Comparison of ENCODE assay signal across 19 cellular contexts in genomic region chrX:25019707-25020390, GRCh38. TPM values are rescaled to one million over a fixed set of nuclear protein-coding genes. Genes with fewer than 3 reads are reported as not detected.
A peak's percentile ranks its signal among the peaks of the same experiment; 100 is the strongest.
DNase-seq lines count a peak whose midpoint lies in the region; ATAC-seq, FAIRE-seq and TF ChIP-seq lines count a peak whose summit lies in the region.
"Had no signal": no experiment of that assay in that cellular context is flagged by ENCODE, and none has a peak within 500 bp of the region (broad histone marks: within the 10 kb centered on the region; RNA-seq: fewer than 3 reads in every experiment).

No MANE protein-coding gene starts in this region.

- no peaks in the 10 kb centered on the region for H3K79me2 ChIP-seq in H1 (ENCODE audit: control insufficient read depth in 1 of 2, insufficient read depth in 2 of 2, low read length in 2 of 2)

- no peak for FAIRE-seq in H1 (lab: Jason Lieb, UNC)
- FAIRE-seq: GM12892 had no signal

- no peaks in the 10 kb centered on the region for H3K79me1 ChIP-seq in H1 (ENCODE audit: low read depth, low read length)

- no peak overlapping the region for H3K56ac ChIP-seq in H1 (replicated peaks; ENCODE audit: insufficient read length, low read depth, low read length)

- H3K9me3 ChIP-seq in H1 (ENCODE audit: insufficient read depth in 2 of 2, low read depth in 1 of 2, low read length in 1 of 2) (no peaks in the 10 kb centered on the region), thyroid gland (no peaks in the 10 kb centered on the region)
- H3K9me3 ChIP-seq: gastroesophageal sphincter, neutrophil, uterus had no signal

- H3K27me3 ChIP-seq in H1 (replicated peaks in 1 of 4; ENCODE audit: control insufficient read depth in 3 of 4, extremely low read depth in 1 of 4, insufficient read depth in 3 of 4, low read length in 3 of 4) (peaks cover 50 to 87% (median 77%) of the 10 kb centered on the region in 4 experiments), thyroid gland (peaks cover 52% of the 10 kb centered on the region)

- no peak overlapping the region for H3K14ac ChIP-seq in H1 (ENCODE audit: insufficient read length)

- H2BK12ac ChIP-seq in H1 (ENCODE audit: low read depth, low read length) = peak overlapping the region; percentile 9; the same call in 1 of the 2 replicates

- peaks cover 0 to 12% (median 7%) of the 10 kb centered on the region in 4 experiments; a peak in 6 of 7 replicates for H3K4me1 ChIP-seq in H1 (replicated peaks in 1 of 4; ENCODE audit: control insufficient read depth in 3 of 4, insufficient read depth in 4 of 4, low read length in 3 of 4)
- peaks cover 4 to 24% of the 10 kb centered on the region in 2 donors for H3K4me1 ChIP-seq in thyroid gland
- H3K4me1 ChIP-seq: uterus had no signal

- peak overlapping the region; percentile 24 to 55 (median 30); a peak in 5 of 8 replicates for H3K4me3 ChIP-seq in H1 (ENCODE audit: extremely low read depth in 1 of 4, insufficient read depth in 2 of 4, low read depth in 3 of 4, low read length in 4 of 4)
- H3K4me3 ChIP-seq in thyroid gland (replicated peaks in 1 of 3) = no peak overlapping the region
- H3K4me3 ChIP-seq: gastroesophageal sphincter had no signal

- no peak for TF ChIP-seq EP300 in H1 (IDR thresholded peaks at IDR 0.05; ENCODE audit: borderline replicate concordance in 1 of 2, low read depth in 2 of 2, low read length in 2 of 2)

- H3K27ac ChIP-seq in H1 (ENCODE audit: low read depth, low read length) = no peak overlapping the region
- H3K27ac ChIP-seq in thyroid gland = no peak overlapping the region
- H3K27ac ChIP-seq: gastroesophageal sphincter, neutrophil, uterus had no signal

- peaks cover 10% of the 10 kb centered on the region; the same call in 1 of the 2 replicates for H3K23me2 ChIP-seq in H1 (ENCODE audit: low read depth, low read length)

- no peak overlapping the region for H4K8ac ChIP-seq in H1 (ENCODE audit: extremely low read depth, insufficient read depth, low read length)

- POLR2A ChIA-PET in H1 (lab: Charles Lee; ENCODE audit: partially characterized antibody) = interaction anchor here (1.3 kb wide), 1 partner anchor 11 kb away, joined by 4 read pairs; no protein-coding TSS in a partner anchor

- CTCF ChIA-PET in H1 (lab: Charles Lee; ENCODE audit: partially characterized antibody) = interaction anchor here (0.5 to 4.6 kb wide), 9 partner anchors 8 to 181 kb away, joined by 3 to 23 read pairs (median 4); no protein-coding TSS in a partner anchor

- TF ChIP-seq CTCF in H1 (IDR thresholded peaks at IDR 0.05; ENCODE audit: control extremely low read depth in 1 of 3, insufficient read depth in 1 of 3, low read depth in 1 of 3, low read length in 3 of 3) (no peak), thyroid gland (IDR thresholded peaks at IDR 0.05) (no peak)

- 2% methylated on average over 16 of the region's 22 CpGs; no CpG with 5 or more reads in 1 of the 2 experiments for WGBS in H1 (ENCODE audit: extremely low coverage in 1 of 2, insufficient coverage in 1 of 2, insufficient read length in 1 of 2, insufficient replicate concordance in 2 of 2, low coverage in 1 of 2, low lambda C conversion rate in 2 of 2, missing lambda C conversion rate in 1 of 2), 2 experiments
- 5 to 7% methylated on average over 6 to 22 of the region's 22 CpGs for WGBS in thyroid gland, 2 donors

- H4K91ac ChIP-seq in H1 (replicated peaks; ENCODE audit: insufficient read length, low read length) = no peak overlapping the region

- H4K5ac ChIP-seq in H1 (ENCODE audit: insufficient read length, low read depth, low read length) = no peak overlapping the region

- no peak overlapping the region; the same call in none of the 2 replicates for H3K18ac ChIP-seq in H1 (ENCODE audit: extremely low read depth, low read length)

- intact Hi-C loops in thyroid gland (cut with DNase I) = loop anchor here (10.0 kb wide), 1 partner anchor 175 kb away; no protein-coding TSS in a partner anchor

- no peak overlapping the region for H2BK15ac ChIP-seq in H1 (ENCODE audit: low read length)

- H4K20me1 ChIP-seq in H1 (replicated peaks in 1 of 2; ENCODE audit: control insufficient read depth in 1 of 2, insufficient read depth in 2 of 2, low read length in 2 of 2) = no peaks in the 10 kb centered on the region

- no peak overlapping the region for H3K23ac ChIP-seq in H1 (ENCODE audit: insufficient read length)

- no peaks in the 10 kb centered on the region; a peak in 1 of 8 replicates for H3K36me3 ChIP-seq in H1 (ENCODE audit: control insufficient read depth in 2 of 4, insufficient read depth in 4 of 4, low read length in 3 of 4)
- H3K36me3 ChIP-seq in thyroid gland = no peaks in the 10 kb centered on the region
- H3K36me3 ChIP-seq: gastroesophageal sphincter, neutrophil, uterus had no signal

- no peak overlapping the region for H2AK5ac ChIP-seq in H1 (ENCODE audit: low read depth, low read length)

- H2AFZ ChIP-seq in H1 (ENCODE audit: low read length) = no peak overlapping the region

- no peak overlapping the region for H2BK20ac ChIP-seq in H1 (ENCODE audit: low read length)

- no peak for TF ChIP-seq RAD21 in H1 (IDR thresholded peaks at IDR 0.05 in 1 of 2, conservative IDR thresholded peaks at IDR 0.05 in 1 of 2; ENCODE audit: low read depth in 2 of 2, low read length in 2 of 2)

- H2BK5ac ChIP-seq in H1 (ENCODE audit: low read depth, low read length) = no peak overlapping the region

- TF ChIP-seq POLR2A in H1 (IDR thresholded peaks at IDR 0.05; ENCODE audit: control extremely low read depth in 1 of 2, low read depth in 2 of 2, low read length in 2 of 2) (no peak), thyroid gland (IDR thresholded peaks at IDR 0.05) (no peak)

- H2BK120ac ChIP-seq in H1 (replicated peaks; ENCODE audit: low read depth, low read length) = no peak overlapping the region

- DNase-seq in NCI-H82 (lab: John Stamatoyannopoulos, UW) = peak; percentile 39
- no peak for DNase-seq in NCI-H82 treated with DMSO at 0.1 percent for 48 hours (lab: John Stamatoyannopoulos, UW; ENCODE audit: unreplicated experiment)
- DNase-seq in NCI-H2227 treated with DMSO at 0.1 percent for 48 hours (lab: John Stamatoyannopoulos, UW) = peak; percentile 80
- DNase-seq in H1 (ENCODE audit: low read depth in 1 of 2, low spot score in 2 of 2) = no peak
- DNase-seq in retina = peak; percentile 39
- DNase-seq in thyroid gland = no peak
- DNase-seq in mesenteric fat pad (ENCODE audit: low spot score) = no peak
- DNase-seq: ACHN; activated CD4-positive, alpha-beta T cell treated with anti-CD3 and anti-CD28 coated beads for 1 hour; activated T-cell treated with anti-CD3 and anti-CD28 coated beads, Interleukin-2, amount 50 U/mL, for 4 hours; aorta; effector memory CD4-positive, alpha-beta T cell; NCI-H187; uterus had no signal

- H3K4me2 ChIP-seq in H1 (ENCODE audit: insufficient read depth in 1 of 2, low read depth in 2 of 2, low read length in 2 of 2) = peak overlapping the region; percentile 71 to 90

- no peak for ATAC-seq in GM19463 (IDR thresholded peaks at IDR 0.05; ENCODE audit: unreplicated experiment)

- no peak overlapping the region for H3K9ac ChIP-seq in H1 (replicated peaks in 1 of 4; ENCODE audit: extremely low read depth in 1 of 4, low read depth in 3 of 4, low read length in 3 of 4)

- H3K4ac ChIP-seq in H1 (replicated peaks; ENCODE audit: insufficient read length, low read depth, low read length) = no peak overlapping the region

TF ChIP-seq in H1, 55 proteins besides CTCF, POLR2A, EP300 and RAD21:
- TF ChIP-seq SP1 (IDR thresholded peaks at IDR 0.05; ENCODE audit: low read depth, low read length) (no peak), TEAD4 (IDR thresholded peaks at IDR 0.05; ENCODE audit: low read depth, low read length) (no peak), SP4 (IDR thresholded peaks at IDR 0.05; ENCODE audit: low read length) (no peak), CEBPB (IDR thresholded peaks at IDR 0.05; ENCODE audit: low read depth, low read length) (no peak), PHF8 (conservative IDR thresholded peaks at IDR 0.05; ENCODE audit: low read depth, low read length) (no peak), TCF12 (IDR thresholded peaks at IDR 0.05; ENCODE audit: low read depth, low read length) (no peak), SUZ12 (IDR thresholded peaks at IDR 0.05; ENCODE audit: low read length) (peak; percentile 76; the same call in 1 of the 2 replicates), RXRA (IDR thresholded peaks at IDR 0.05; ENCODE audit: insufficient read depth, low read depth, low read length) (no peak), RNF2 (IDR thresholded peaks at IDR 0.05; ENCODE audit: borderline replicate concordance, low read depth, low read length, missing control alignments, poor library complexity, severe bottlenecking) (peak; percentile 70), NANOG (IDR thresholded peaks at IDR 0.05; ENCODE audit: insufficient read depth, low read depth, low read length, poor library complexity, severe bottlenecking) (no peak), HDAC2 (IDR thresholded peaks at IDR 0.05; ENCODE audit: borderline replicate concordance in 1 of 2, low read depth in 2 of 2, low read length in 2 of 2) (no peak), JUN (IDR thresholded peaks at IDR 0.05; ENCODE audit: low read depth, low read length) (no peak), ASH2L (IDR thresholded peaks at IDR 0.05; ENCODE audit: low read length) (no peak), EZH2 (IDR thresholded peaks at IDR 0.05; ENCODE audit: low read depth, low read length, severe bottlenecking) (peak; percentile 59)

RNA-seq across cellular contexts. Expression of gene ARX, which starts 4.1 kb away (rescaled TPM):
- not detected in 2 replicates for total RNA-seq in H1 (2021; fragmentation: NEBNext Ultra II Directional; extraction: Animal tissue kit (Norgen Biotek cat#: 25700))
- polyA plus RNA-seq in H1 (2011; rRNA removed) = 0.05 TPM in 1 of 2 replicates, not detected in the other
- polyA plus RNA-seq in H1 (2011; cell fraction: cytosol; rRNA removed) = 0.04 TPM
- 0.07 TPM for polyA plus RNA-seq in H1 (2011; cell fraction: nucleus; rRNA removed)
- polyA plus RNA-seq in H1 (2012, experiment 1 of 2) = not detected in 4 replicates
- polyA plus RNA-seq in H1 (2012, experiment 2 of 2) = not detected
- polyA plus RNA-seq in H1 (2013, experiment 1 of 2) = 0.06 TPM
- not detected for polyA plus RNA-seq in H1 (2013, experiment 2 of 2)
- polyA minus RNA-seq in H1 (2011; rRNA and poly(A)+ RNA removed) = not detected in 2 replicates
- polyA minus RNA-seq in H1 (2011; cell fraction: cytosol; rRNA and poly(A)+ RNA removed) = not detected
- polyA minus RNA-seq in H1 (2011; cell fraction: nucleus; rRNA and poly(A)+ RNA removed) = not detected
- total RNA-seq in thyroid gland = 1 to 10 TPM in 1 of 4 donors, not detected in 3; 1.9 TPM
- total RNA-seq in mesenteric fat pad = not detected
- total RNA-seq: activated T-cell treated with anti-CD3 and anti-CD28 coated beads, Interleukin-2, amount 50 U/mL, for 4 hours; aorta; gastroesophageal sphincter; H4 had no signal
- polyA plus RNA-seq: aorta had no signal

Comparison
In these comparisons a context has a peak if more than half of its experiments do, and no peak if none do; other contexts are left out.
1. DNase-seq: peak in NCI-H82 (single experiment), NCI-H2227 treated with DMSO at 0.1 percent for 48 hours (single experiment) and retina (single experiment); none in NCI-H82 treated with DMSO at 0.1 percent for 48 hours (single experiment), H1 (0 of 2), thyroid gland (0 of 2) and mesenteric fat pad (single experiment).
2. H3K4me3 ChIP-seq: peak in H1 (4 of 4); none in thyroid gland (0 of 3).